ENCODE assay signal across 1 cellular context in the genomic region with DNA sequence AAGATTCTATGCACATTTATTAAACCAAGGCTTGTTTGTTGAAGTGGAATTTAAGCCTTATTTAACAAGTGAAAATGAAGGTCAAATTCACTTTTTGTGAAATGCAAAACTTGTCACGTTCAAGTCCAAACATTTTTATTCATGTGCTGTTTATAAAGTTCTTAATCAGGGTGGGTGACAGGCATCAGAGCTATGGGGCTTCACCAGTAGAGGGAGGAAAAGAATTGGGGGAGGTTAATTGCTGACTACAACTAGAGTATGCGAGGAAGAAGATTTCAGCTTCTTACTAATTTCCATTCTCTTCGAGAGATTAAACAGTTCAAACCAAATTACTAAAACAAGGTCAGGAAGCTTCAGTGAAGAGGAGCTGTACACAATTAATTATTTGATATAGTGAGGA.
TF ChIP-seq lines count a peak whose summit lies in the region.

No MANE protein-coding gene starts in this region.

TF ChIP-seq in WTC11, 78 proteins besides CTCF, POLR2A, EP300 and RAD21 (continued from another document):
- TF ChIP-seq, protein P1, sequence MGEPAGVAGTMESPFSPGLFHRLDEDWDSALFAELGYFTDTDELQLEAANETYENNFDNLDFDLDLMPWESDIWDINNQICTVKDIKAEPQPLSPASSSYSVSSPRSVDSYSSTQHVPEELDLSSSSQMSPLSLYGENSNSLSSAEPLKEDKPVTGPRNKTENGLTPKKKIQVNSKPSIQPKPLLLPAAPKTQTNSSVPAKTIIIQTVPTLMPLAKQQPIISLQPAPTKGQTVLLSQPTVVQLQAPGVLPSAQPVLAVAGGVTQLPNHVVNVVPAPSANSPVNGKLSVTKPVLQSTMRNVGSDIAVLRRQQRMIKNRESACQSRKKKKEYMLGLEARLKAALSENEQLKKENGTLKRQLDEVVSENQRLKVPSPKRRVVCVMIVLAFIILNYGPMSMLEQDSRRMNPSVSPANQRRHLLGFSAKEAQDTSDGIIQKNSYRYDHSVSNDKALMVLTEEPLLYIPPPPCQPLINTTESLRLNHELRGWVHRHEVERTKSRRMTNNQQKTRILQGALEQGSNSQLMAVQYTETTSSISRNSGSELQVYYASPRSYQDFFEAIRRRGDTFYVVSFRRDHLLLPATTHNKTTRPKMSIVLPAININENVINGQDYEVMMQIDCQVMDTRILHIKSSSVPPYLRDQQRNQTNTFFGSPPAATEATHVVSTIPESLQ (CRISPR knock-in tag; IDR thresholded peaks at IDR 0.05) = no peak
- TF ChIP-seq, protein P2, sequence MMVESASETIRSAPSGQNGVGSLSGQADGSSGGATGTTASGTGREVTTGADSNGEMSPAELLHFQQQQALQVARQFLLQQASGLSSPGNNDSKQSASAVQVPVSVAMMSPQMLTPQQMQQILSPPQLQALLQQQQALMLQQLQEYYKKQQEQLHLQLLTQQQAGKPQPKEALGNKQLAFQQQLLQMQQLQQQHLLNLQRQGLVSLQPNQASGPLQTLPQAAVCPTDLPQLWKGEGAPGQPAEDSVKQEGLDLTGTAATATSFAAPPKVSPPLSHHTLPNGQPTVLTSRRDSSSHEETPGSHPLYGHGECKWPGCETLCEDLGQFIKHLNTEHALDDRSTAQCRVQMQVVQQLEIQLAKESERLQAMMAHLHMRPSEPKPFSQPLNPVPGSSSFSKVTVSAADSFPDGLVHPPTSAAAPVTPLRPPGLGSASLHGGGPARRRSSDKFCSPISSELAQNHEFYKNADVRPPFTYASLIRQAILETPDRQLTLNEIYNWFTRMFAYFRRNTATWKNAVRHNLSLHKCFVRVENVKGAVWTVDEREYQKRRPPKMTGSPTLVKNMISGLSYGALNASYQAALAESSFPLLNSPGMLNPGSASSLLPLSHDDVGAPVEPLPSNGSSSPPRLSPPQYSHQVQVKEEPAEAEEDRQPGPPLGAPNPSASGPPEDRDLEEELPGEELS (CRISPR knock-in tag; IDR thresholded peaks at IDR 0.05) = no peak
- TF ChIP-seq, protein P3, sequence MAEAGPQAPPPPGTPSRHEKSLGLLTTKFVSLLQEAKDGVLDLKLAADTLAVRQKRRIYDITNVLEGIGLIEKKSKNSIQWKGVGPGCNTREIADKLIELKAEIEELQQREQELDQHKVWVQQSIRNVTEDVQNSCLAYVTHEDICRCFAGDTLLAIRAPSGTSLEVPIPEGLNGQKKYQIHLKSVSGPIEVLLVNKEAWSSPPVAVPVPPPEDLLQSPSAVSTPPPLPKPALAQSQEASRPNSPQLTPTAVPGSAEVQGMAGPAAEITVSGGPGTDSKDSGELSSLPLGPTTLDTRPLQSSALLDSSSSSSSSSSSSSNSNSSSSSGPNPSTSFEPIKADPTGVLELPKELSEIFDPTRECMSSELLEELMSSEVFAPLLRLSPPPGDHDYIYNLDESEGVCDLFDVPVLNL (CRISPR knock-in tag; IDR thresholded peaks at IDR 0.05; ENCODE audit: borderline replicate concordance, low read depth) = no peak
- no peak for TF ChIP-seq CREM (CRISPR knock-in tag; IDR thresholded peaks at IDR 0.05)
- TF ChIP-seq ZNF219 (CRISPR knock-in tag; IDR thresholded peaks at IDR 0.05; ENCODE audit: borderline replicate concordance) = no peak
- TF ChIP-seq NR3C1 (CRISPR knock-in tag; conservative IDR thresholded peaks at IDR 0.05; ENCODE audit: low read depth) = no peak
- no peak for TF ChIP-seq FOXJ3 (CRISPR knock-in tag; IDR thresholded peaks at IDR 0.05; ENCODE audit: borderline replicate concordance)
- TF ChIP-seq GTF2I (CRISPR knock-in tag; conservative IDR thresholded peaks at IDR 0.05) = no peak
- TF ChIP-seq ZNF121 (CRISPR knock-in tag; IDR thresholded peaks at IDR 0.05) = no peak
- TF ChIP-seq, protein P4, sequence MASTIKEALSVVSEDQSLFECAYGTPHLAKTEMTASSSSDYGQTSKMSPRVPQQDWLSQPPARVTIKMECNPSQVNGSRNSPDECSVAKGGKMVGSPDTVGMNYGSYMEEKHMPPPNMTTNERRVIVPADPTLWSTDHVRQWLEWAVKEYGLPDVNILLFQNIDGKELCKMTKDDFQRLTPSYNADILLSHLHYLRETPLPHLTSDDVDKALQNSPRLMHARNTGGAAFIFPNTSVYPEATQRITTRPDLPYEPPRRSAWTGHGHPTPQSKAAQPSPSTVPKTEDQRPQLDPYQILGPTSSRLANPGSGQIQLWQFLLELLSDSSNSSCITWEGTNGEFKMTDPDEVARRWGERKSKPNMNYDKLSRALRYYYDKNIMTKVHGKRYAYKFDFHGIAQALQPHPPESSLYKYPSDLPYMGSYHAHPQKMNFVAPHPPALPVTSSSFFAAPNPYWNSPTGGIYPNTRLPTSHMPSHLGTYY (CRISPR knock-in tag; IDR thresholded peaks at IDR 0.05) = no peak
